Comparison of ENCODE assay signal across 22 cellular contexts in genomic region chr5:158393457-158393856, GRCh38.
DNase-seq lines count a peak whose midpoint lies in the region; ATAC-seq, FAIRE-seq and TF ChIP-seq lines count a peak whose summit lies in the region.
"Had no signal": no experiment of that assay in that cellular context is flagged by ENCODE, and none has a peak within 500 bp of the region (broad histone marks: within the 10 kb centered on the region; RNA-seq: fewer than 3 reads in every experiment).

No MANE protein-coding gene starts in this region.

- TF ChIP-seq POLR2A in GM12891 (IDR thresholded peaks at IDR 0.05; ENCODE audit: low read depth, low read length) (no peak), HepG2 (IDR thresholded peaks at IDR 0.05; ENCODE audit: insufficient read depth in 1 of 2, low read depth in 2 of 2, low read length in 2 of 2) (no peak)

- H3K27ac ChIP-seq in HepG2 (ENCODE audit: extremely low read length, insufficient read depth, low read length), result no peak overlapping the region
- H3K27ac ChIP-seq: A549 had no signal

- H3K36me3 ChIP-seq in HepG2 (replicated peaks in 1 of 2; ENCODE audit: control insufficient read depth in 1 of 2, insufficient read depth in 2 of 2, low read length in 2 of 2), result no peaks in the 10 kb centered on the region
- H3K36me3 ChIP-seq: BE2C, HAP-1 had no signal

- no peaks in the 10 kb centered on the region for H4K20me1 ChIP-seq in HepG2 (ENCODE audit: insufficient read depth, low read length)

- TF ChIP-seq EP300 in HepG2 (IDR thresholded peaks at IDR 0.05; ENCODE audit: low read depth in 2 of 2, low read length in 2 of 2) (no peak), HepG2 (CRISPR knock-in tag; IDR thresholded peaks at IDR 0.05; ENCODE audit: borderline replicate concordance) (no peak)

- in situ Hi-C loops in HepG2 (cut with HindIII; ENCODE audit: extremely low pct_ligation_motif_present, low pct_unique_long_range_greater_than_20kb), result no loop called here

- 0% methylated on average over 3 of the region's 3 CpGs for WGBS in HepG2 (ENCODE audit: low lambda C conversion rate)

- H3K4me1 ChIP-seq in HepG2 (ENCODE audit: insufficient read depth, low read length), result peaks cover 12% of the 10 kb centered on the region
- H3K4me1 ChIP-seq: A549, Caco-2, HAP-1 had no signal

- no TSS peak for BruUV-seq in HepG2 (replicated peaks; lab: Mats Ljungman, UMichigan)

- ATAC-seq in HepG2, result no peak
- ATAC-seq: A549 had no signal

- CTCF ChIA-PET in HepG2 (lab: Yijun Ruan, JAX; ENCODE audit: low intra/inter-chr PET ratio, low total read pairs), result no interaction called here

- no peak overlapping the region for H3K4me3 ChIP-seq in HepG2 (replicated peaks in 1 of 3; ENCODE audit: insufficient read depth in 1 of 3, low read depth in 2 of 3, low read length in 3 of 3)
- H3K4me3 ChIP-seq: A549, HAP-1 had no signal

- no peak for TF ChIP-seq CTCF in HepG2 (CRISPR knock-in tag; IDR thresholded peaks at IDR 0.05)

- no peaks in the 10 kb centered on the region for H3K27me3 ChIP-seq in HepG2 (ENCODE audit: control insufficient read depth in 1 of 2, insufficient read depth in 2 of 2, low read length in 2 of 2)
- H3K27me3 ChIP-seq: BE2C had no signal

- TF ChIP-seq RAD21 in HepG2 (CRISPR knock-in tag; IDR thresholded peaks at IDR 0.05), result no peak

- no peak overlapping the region for H3K4me2 ChIP-seq in HepG2 (ENCODE audit: low read depth, low read length)
- H3K4me2 ChIP-seq: A549 had no signal

- intact Hi-C loops in HepG2 (cut with micrococcal nuclease; ENCODE audit: unreplicated experiment), result no loop called here

- no peaks in the 10 kb centered on the region for H3K79me2 ChIP-seq in HepG2 (ENCODE audit: insufficient read depth, low read length)

- POLR2A ChIA-PET in HepG2 (lab: Yijun Ruan, JAX), result no interaction called here

- peak; percentile 58 for FAIRE-seq in GM12891 (lab: Jason Lieb, UNC)
- FAIRE-seq in HepG2 (lab: Jason Lieb, UNC), result no peak
- FAIRE-seq: A549, G401.6, H54 had no signal

- no peak overlapping the region for H3K9ac ChIP-seq in HepG2 (ENCODE audit: insufficient read depth, low read depth, low read length)

- DNase-seq in GM12891 (ENCODE audit: insufficient read length, low spot score) (no peak), dermis blood vessel endothelial cell (peak; percentile 30), HepG2 (ENCODE audit: low spot score) (no peak), pulmonary artery endothelial cell (ENCODE audit: low read depth, low spot score) (peak; percentile 19), mucosa of gallbladder (ENCODE audit: low spot score) (no peak), NCI-H2107 treated with DMSO at 0.1 percent for 48 hours (lab: John Stamatoyannopoulos, UW; ENCODE audit: unreplicated experiment) (no peak), NK-92 (lab: John Stamatoyannopoulos, UW; ENCODE audit: unreplicated experiment) (no peak)
- DNase-seq: 8988T; ACHN; AML-193; BE2C; C1 segment of cervical spinal cord; Caco-2; CD4-positive, alpha-beta memory T cell; DMS153; DND-41; GOT3; HFFc6 had no signal

- no peak overlapping the region for H2AFZ ChIP-seq in HepG2 (ENCODE audit: low read length)

- H3K9me3 ChIP-seq in HepG2 (ENCODE audit: low read length), result peaks cover 11% of the 10 kb centered on the region
- H3K9me3 ChIP-seq: A549, BE2C, Caco-2, HAP-1 had no signal

TF ChIP-seq in GM12891, 5 proteins besides CTCF, POLR2A, EP300 and RAD21:
- no peak for TF ChIP-seq POLR2AphosphoS5 (IDR thresholded peaks at IDR 0.05; ENCODE audit: low read depth, low read length)
- TF ChIP-seq SPI1 (IDR thresholded peaks at IDR 0.05; ENCODE audit: low read depth, low read length), result no peak
- TF ChIP-seq POU2F2 (IDR thresholded peaks at IDR 0.05; ENCODE audit: low read depth, low read length), result no peak
- TF ChIP-seq TAF1 (IDR thresholded peaks at IDR 0.05; ENCODE audit: low read depth, low read length), result no peak
- TF ChIP-seq PAX5 (IDR thresholded peaks at IDR 0.05; ENCODE audit: insufficient read depth, low read length, severe bottlenecking), result no peak

TF ChIP-seq in HepG2, 621 proteins besides CTCF, POLR2A, EP300 and RAD21:
- TF ChIP-seq, protein P1, sequence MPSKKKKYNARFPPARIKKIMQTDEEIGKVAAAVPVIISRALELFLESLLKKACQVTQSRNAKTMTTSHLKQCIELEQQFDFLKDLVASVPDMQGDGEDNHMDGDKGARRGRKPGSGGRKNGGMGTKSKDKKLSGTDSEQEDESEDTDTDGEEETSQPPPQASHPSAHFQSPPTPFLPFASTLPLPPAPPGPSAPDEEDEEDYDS (CRISPR knock-in tag; IDR thresholded peaks at IDR 0.05), result no peak
- TF ChIP-seq AHDC1 (CRISPR knock-in tag; IDR thresholded peaks at IDR 0.05; ENCODE audit: borderline replicate concordance) (0 out of 2 replicates have a peak, but pooled peaks have one; percentile 33), HNF4A (CRISPR knock-in tag; IDR thresholded peaks at IDR 0.05) (peak; percentile 37; the same call in 1 of the 2 replicates), SYNCRIP (IDR thresholded peaks at IDR 0.05; ENCODE audit: insufficient read depth, low read depth, low read length) (no peak), ZNF577 (CRISPR knock-in tag; IDR thresholded peaks at IDR 0.05; ENCODE audit: borderline replicate concordance, low read depth) (no peak), ARID5B (CRISPR knock-in tag; IDR thresholded peaks at IDR 0.05) (0 out of 2 replicates have a peak, but pooled peaks have one; percentile 9), XRCC5 (optimal IDR thresholded peaks at IDR 0.05; ENCODE audit: low read length) (no peak), SMAD9 (CRISPR knock-in tag; IDR thresholded peaks at IDR 0.05) (no peak), RXRB (CRISPR knock-in tag; IDR thresholded peaks at IDR 0.05; ENCODE audit: borderline replicate concordance) (peak; percentile 20; the same call in 1 of the 2 replicates)

Comparison
In these comparisons a context has a peak if more than half of its experiments do, and no peak if none do; other contexts are left out.
1. DNase-seq: peak in dermis blood vessel endothelial cell (single experiment) and pulmonary artery endothelial cell (single experiment); none in GM12891 (single experiment), HepG2 (single experiment), mucosa of gallbladder (single experiment), NCI-H2107 treated with DMSO at 0.1 percent for 48 hours (single experiment) and NK-92 (single experiment).